Comparison of ENCODE assay signal across 29 cellular contexts in the genomic region with DNA sequence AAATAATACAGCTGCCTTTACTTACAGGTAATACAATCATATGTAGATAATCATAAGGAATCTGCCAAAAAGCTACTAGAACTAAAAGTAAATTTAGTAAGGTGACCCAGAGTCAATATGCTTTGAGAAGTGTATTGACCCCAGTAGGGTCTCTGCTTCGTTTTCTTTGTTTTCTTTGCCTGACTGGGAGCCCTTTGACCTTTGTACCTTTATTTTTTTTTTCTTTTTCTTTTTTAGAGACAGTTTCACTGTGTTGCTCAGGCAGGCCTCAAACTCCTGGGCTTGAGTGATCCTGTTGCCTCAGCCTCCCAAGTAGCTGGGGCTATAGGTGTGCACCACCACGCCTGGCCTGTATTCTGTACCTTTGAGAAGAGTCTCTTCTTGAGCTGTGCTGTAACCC. TPM values are rescaled to one million over a fixed set of nuclear protein-coding genes. Genes with fewer than 3 reads are reported as not detected.
DNase-seq lines count a peak whose midpoint lies in the region; ATAC-seq and TF ChIP-seq lines count a peak whose summit lies in the region.
"Had no signal": no experiment of that assay in that cellular context is flagged by ENCODE, and none has a peak within 500 bp of the region (broad histone marks: within the 10 kb centered on the region; RNA-seq: fewer than 3 reads in every experiment).

No MANE protein-coding gene starts in this region.

- no peaks in the 10 kb centered on the region for H3K27me3 Mint-ChIP-seq in activated naive CD4-positive, alpha-beta T cell treated with anti-CD3 and anti-CD28 coated beads, Interleukin-2, amount 10 ng/mL, durations not matched to agents 7 days and 5 days
- no peaks in the 10 kb centered on the region for H3K27me3 Mint-ChIP-seq in central memory CD8-positive, alpha-beta T cell
- H3K27me3 Mint-ChIP-seq: stimulated activated naive CD8-positive, alpha-beta T cell treated with anti-CD3 and anti-CD28 coated beads, Interleukin-15, amount 100 ng/mL, for 72 hours had no signal

- in situ Hi-C loops in transverse colon (cut with MboI; ENCODE audit: low pct_ligation_motif_present in 1 of 4, low pct_unique_long_range_greater_than_20kb in 1 of 4, low sequenced_read_pairs in 3 of 4), result loop anchor here in 1 of 4 donors (25.0 kb wide), 1 partner anchor 264 kb away; a partner anchor contains a TSS

- no peak for DNase-seq in activated naive CD4-positive, alpha-beta T cell treated with anti-CD3 and anti-CD28 coated beads, Interleukin-2, amount 10 ng/mL, durations not matched to agents 7 days and 5 days
- DNase-seq in activated naive CD4-positive, alpha-beta T cell treated with Interleukin-2 at 50 U/mL for 16 hours, result no peak
- no peak for DNase-seq in central memory CD8-positive, alpha-beta T cell (ENCODE audit: low spot score in 2 of 2)
- DNase-seq in transverse colon (no peak), left colon (no peak)
- DNase-seq: ACHN; amniotic stem cell; BE2C; brain microvascular endothelial cell; glutamatergic neuron; midbrain; NCI-H1436; NCI-H446; RPMI8226; stimulated activated naive CD8-positive, alpha-beta T cell treated with anti-CD3 and anti-CD28 coated beads, Interleukin-15, amount 100 ng/mL, for 72 hours; tibial artery had no signal

- no peak overlapping the region for H3K4me3 Mint-ChIP-seq in activated naive CD4-positive, alpha-beta T cell treated with anti-CD3 and anti-CD28 coated beads, Interleukin-2, amount 10 ng/mL, durations not matched to agents 7 days and 5 days
- H3K4me3 Mint-ChIP-seq in central memory CD8-positive, alpha-beta T cell, result no peak overlapping the region
- H3K4me3 Mint-ChIP-seq: nephron; stimulated activated naive CD8-positive, alpha-beta T cell treated with anti-CD3 and anti-CD28 coated beads, Interleukin-15, amount 100 ng/mL, for 72 hours had no signal

- intact Hi-C loops in transverse colon (cut with DNase I; ENCODE audit: low total_unique reads), result no loop called here
- intact Hi-C loops in left colon (cut with DNase I, micrococcal nuclease), result no loop called here

- no peaks in the 10 kb centered on the region for H3K27me3 ChIP-seq in transverse colon
- H3K27me3 ChIP-seq: BE2C, brain microvascular endothelial cell, tibial artery had no signal

- ATAC-seq in central memory CD8-positive, alpha-beta T cell (replicated peaks; ENCODE audit: extremely low read depth, poor library complexity, severe bottlenecking), result no peak
- ATAC-seq in GM21786 (IDR thresholded peaks at IDR 0.05; ENCODE audit: unreplicated experiment) (no peak), left colon (no peak)
- ATAC-seq: activated CD4-positive, CD25-positive, alpha-beta regulatory T cell treated with anti-CD3 and anti-CD28 coated beads, Interleukin-2, amount 50 U/mL, for 24 hours; GM12878; stimulated activated naive CD8-positive, alpha-beta T cell treated with anti-CD3 and anti-CD28 coated beads, Interleukin-15, amount 100 ng/mL, for 72 hours had no signal

- H3K27ac ChIP-seq in VCaP (peak overlapping the region; percentile 82), transverse colon (peak overlapping the region; percentile 49 to 70 (median 56))
- H3K27ac ChIP-seq: brain microvascular endothelial cell, KMS-11, tibial artery had no signal

- no peak overlapping the region for H3K4me3 ChIP-seq in transverse colon
- H3K4me3 ChIP-seq: GM12878, skin epidermis, tibial artery had no signal

- H3K9me3 ChIP-seq in transverse colon, result no peaks in the 10 kb centered on the region
- H3K9me3 ChIP-seq: BE2C, tibial artery had no signal

- H3K9me3 Mint-ChIP-seq in activated naive CD4-positive, alpha-beta T cell treated with anti-CD3 and anti-CD28 coated beads, Interleukin-2, amount 10 ng/mL, durations not matched to agents 7 days and 5 days, result no peaks in the 10 kb centered on the region
- H3K9me3 Mint-ChIP-seq in central memory CD8-positive, alpha-beta T cell, result no peaks in the 10 kb centered on the region
- H3K9me3 Mint-ChIP-seq: nephron; stimulated activated naive CD8-positive, alpha-beta T cell treated with anti-CD3 and anti-CD28 coated beads, Interleukin-15, amount 100 ng/mL, for 72 hours had no signal

- CTCF ChIA-PET in activated naive CD4-positive, alpha-beta T cell treated with anti-CD3 and anti-CD28 coated beads, Interleukin-2, amount 10 ng/mL, durations not matched to agents 7 days and 5 days (lab: Charles Lee), result interaction anchor here (1.0 to 2.5 kb wide), 3 partner anchors 10 to 21 kb away, joined by 5 to 8 read pairs (median 6); a partner anchor contains a TSS

- TF ChIP-seq EP300 in transverse colon (IDR thresholded peaks at IDR 0.05; ENCODE audit: low read depth), result no peak

- TF ChIP-seq POLR2A in transverse colon (IDR thresholded peaks at IDR 0.05), result no peak

- peak overlapping the region; percentile 69 for H3K27ac Mint-ChIP-seq in activated naive CD4-positive, alpha-beta T cell treated with anti-CD3 and anti-CD28 coated beads, Interleukin-2, amount 10 ng/mL, durations not matched to agents 7 days and 5 days
- H3K27ac Mint-ChIP-seq in central memory CD8-positive, alpha-beta T cell (ENCODE audit: low read depth), result peak overlapping the region; percentile 64

- H3K36me3 ChIP-seq in transverse colon, result no peaks in the 10 kb centered on the region
- H3K36me3 ChIP-seq: BE2C, brain microvascular endothelial cell, tibial artery had no signal

- H3K36me3 Mint-ChIP-seq in activated naive CD4-positive, alpha-beta T cell treated with anti-CD3 and anti-CD28 coated beads, Interleukin-2, amount 10 ng/mL, durations not matched to agents 7 days and 5 days, result peaks cover 39% of the 10 kb centered on the region
- H3K36me3 Mint-ChIP-seq in central memory CD8-positive, alpha-beta T cell (ENCODE audit: insufficient read depth), result peaks cover 57% of the 10 kb centered on the region

- 67 to 81% methylated on average over 2 of the region's 2 CpGs for WGBS in transverse colon (ENCODE audit: low coverage in 1 of 2), 2 donors

- H3K4me1 Mint-ChIP-seq in activated naive CD4-positive, alpha-beta T cell treated with anti-CD3 and anti-CD28 coated beads, Interleukin-2, amount 10 ng/mL, durations not matched to agents 7 days and 5 days, result peaks cover 28% of the 10 kb centered on the region
- H3K4me1 Mint-ChIP-seq in central memory CD8-positive, alpha-beta T cell, result peaks cover 39% of the 10 kb centered on the region
- H3K4me1 Mint-ChIP-seq: nephron had no signal

- TF ChIP-seq CTCF in VCaP (conservative IDR thresholded peaks at IDR 0.05), result no peak
- TF ChIP-seq CTCF in transverse colon (IDR thresholded peaks at IDR 0.05), result no peak

- H3K4me1 ChIP-seq in transverse colon, result peaks cover 0 to 13% (median 6%) of the 10 kb centered on the region in 4 donors
- H3K4me1 ChIP-seq: BE2C, tibial artery had no signal

RNA-seq across cellular contexts. Expression of a gene that starts 17.9 kb away (rescaled TPM):
- total RNA-seq in transverse colon (100 to 1,000 TPM in 2 of 4 donors, 10 to 100 TPM in 2; 42.2 to 136 (median 102) TPM), left colon (100 to 1,000 TPM; 161 to 165 TPM)

RNA-seq across cellular contexts. Expression of a gene that starts 22.6 kb away (rescaled TPM):
- total RNA-seq in transverse colon, result 1 to 10 TPM in 1 of 4 donors, under 1 TPM in 1, not detected in 2; 0.48 to 2.6 TPM
- total RNA-seq in left colon, result 1 to 10 TPM in 1 of 2 donors, under 1 TPM in 1; 0.89 to 1.3 TPM
- total RNA-seq: Calu3, chondrocyte, Daoy, osteocyte, renal cortical epithelial cell, SK-MEL-5 had no signal

RNA-seq across cellular contexts. Expression of a gene that starts 50.0 kb away (rescaled TPM):
- total RNA-seq in transverse colon, result 100 to 1,000 TPM in 1 of 4 donors, 1 to 10 TPM in 2, under 1 TPM in 1; 0.75 to 130 (median 3.9) TPM
- 1 to 10 TPM; 4.8 to 4.9 TPM for total RNA-seq in left colon
